ENCODE assay signal across 22 cellular contexts in genomic region chr12:60112063-60112462, GRCh38.
DNase-seq lines count a peak whose midpoint lies in the region; ATAC-seq, FAIRE-seq and TF ChIP-seq lines count a peak whose summit lies in the region.
"Had no signal": no experiment of that assay in that cellular context is flagged by ENCODE, and none has a peak within 500 bp of the region (broad histone marks: within the 10 kb centered on the region; RNA-seq: fewer than 3 reads in every experiment).

No MANE protein-coding gene starts in this region.

- H3K4me3 ChIP-seq in mammary epithelial cell (replicated peaks in 1 of 3; ENCODE audit: insufficient read depth in 1 of 3, low read depth in 2 of 3, low read length in 3 of 3) (no peak overlapping the region), breast epithelium (no peak overlapping the region), IMR-90 (ENCODE audit: insufficient read depth, low read depth, low read length) (no peak overlapping the region), H1 (ENCODE audit: extremely low read depth in 1 of 4, insufficient read depth in 2 of 4, low read depth in 3 of 4, low read length in 4 of 4) (no peak overlapping the region)
- H3K4me3 ChIP-seq: A549; BLaER1 treated with 17β-estradiol and CSF1 and Interleukin-3, amounts not matched to agents 10 nM and 100 nM had no signal

- H3K9me3 ChIP-seq in mammary epithelial cell (replicated peaks; ENCODE audit: insufficient read depth, low read length), result no peaks in the 10 kb centered on the region
- H3K9me3 ChIP-seq in breast epithelium, result no peaks in the 10 kb centered on the region
- H3K9me3 ChIP-seq in IMR-90 (ENCODE audit: control insufficient read depth, insufficient read depth, low read length), result peaks cover 4% of the 10 kb centered on the region; the same call in 1 of the 2 replicates
- 0 out of 4 replicates have a peak, but pooled peaks cover 0 to 4% of the 10 kb centered on the region in 2 experiments for H3K9me3 ChIP-seq in H1 (ENCODE audit: insufficient read depth in 2 of 2, low read depth in 1 of 2, low read length in 1 of 2)
- H3K9me3 ChIP-seq: A549; BLaER1 treated with 17β-estradiol and CSF1 and Interleukin-3, amounts not matched to agents 10 nM and 100 nM; Caco-2 had no signal

- no peak for TF ChIP-seq RAD21 in IMR-90 (IDR thresholded peaks at IDR 0.05; ENCODE audit: low read length)
- TF ChIP-seq RAD21 in H1 (IDR thresholded peaks at IDR 0.05 in 1 of 2, conservative IDR thresholded peaks at IDR 0.05 in 1 of 2; ENCODE audit: low read depth in 2 of 2, low read length in 2 of 2), result no peak

- H2AFZ ChIP-seq in mammary epithelial cell (ENCODE audit: low read depth, low read length) (peak overlapping the region; percentile 11), IMR-90 (replicated peaks; ENCODE audit: low read length, poor library complexity) (no peak overlapping the region), H1 (ENCODE audit: low read length) (no peak overlapping the region)

- no peak overlapping the region for H2BK5ac ChIP-seq in IMR-90 (ENCODE audit: low read depth, low read length, poor library complexity, severe bottlenecking)
- H2BK5ac ChIP-seq in H1 (ENCODE audit: low read depth, low read length), result no peak overlapping the region

- no peak for FAIRE-seq in H1 (lab: Jason Lieb, UNC)
- FAIRE-seq: A549, D721Med, G401.6, GM12891, GM19239 had no signal

- no peak overlapping the region for H3K18ac ChIP-seq in IMR-90 (ENCODE audit: low read depth, low read length)
- H3K18ac ChIP-seq in H1 (ENCODE audit: extremely low read depth, low read length), result no peak overlapping the region

- no peaks in the 10 kb centered on the region for H3K23me2 ChIP-seq in H1 (ENCODE audit: low read depth, low read length)

- TF ChIP-seq CTCF in mammary epithelial cell (conservative IDR thresholded peaks at IDR 0.05 in 1 of 2, IDR thresholded peaks at IDR 0.05 in 1 of 2; ENCODE audit: extremely low read depth in 1 of 2, insufficient read depth in 1 of 2, low read depth in 1 of 2, low read length in 2 of 2), result no peak
- no peak for TF ChIP-seq CTCF in breast epithelium (IDR thresholded peaks at IDR 0.05)
- TF ChIP-seq CTCF in 22Rv1 (IDR thresholded peaks at IDR 0.05), result no peak
- no peak for TF ChIP-seq CTCF in IMR-90 (conservative IDR thresholded peaks at IDR 0.05; ENCODE audit: low read depth, low read length)
- TF ChIP-seq CTCF in H1 (IDR thresholded peaks at IDR 0.05; ENCODE audit: control extremely low read depth in 1 of 3, insufficient read depth in 1 of 3, low read depth in 1 of 3, low read length in 3 of 3), result no peak

- H4K5ac ChIP-seq in IMR-90 (ENCODE audit: low read depth, low read length) (no peak overlapping the region), H1 (ENCODE audit: insufficient read length, low read depth, low read length) (no peak overlapping the region)

- H3K4me1 ChIP-seq in mammary epithelial cell (ENCODE audit: insufficient read depth, low read length) (no peaks in the 10 kb centered on the region), breast epithelium (no peaks in the 10 kb centered on the region), IMR-90 (ENCODE audit: control insufficient read depth, insufficient read depth, low read length) (no peaks in the 10 kb centered on the region), H1 (replicated peaks in 1 of 4; ENCODE audit: control insufficient read depth in 3 of 4, insufficient read depth in 4 of 4, low read length in 3 of 4) (no peaks in the 10 kb centered on the region)
- H3K4me1 ChIP-seq: A549, Caco-2 had no signal

- H3K79me1 ChIP-seq in IMR-90 (ENCODE audit: low read depth in 1 of 2, low read length in 2 of 2), result no peaks in the 10 kb centered on the region
- H3K79me1 ChIP-seq in H1 (ENCODE audit: low read depth, low read length), result no peaks in the 10 kb centered on the region

- no peak overlapping the region for H3K27ac ChIP-seq in mammary epithelial cell (ENCODE audit: insufficient read depth, low read depth, low read length)
- H3K27ac ChIP-seq in breast epithelium, result no peak overlapping the region
- peak overlapping the region; percentile 64; the same call in 1 of the 2 replicates for H3K27ac ChIP-seq in 22Rv1
- no peak overlapping the region for H3K27ac ChIP-seq in IMR-90 (ENCODE audit: insufficient read depth, low read length)
- H3K27ac ChIP-seq in H1 (ENCODE audit: low read depth, low read length), result no peak overlapping the region
- H3K27ac ChIP-seq: A549; BLaER1 treated with 17β-estradiol and CSF1 and Interleukin-3, amounts not matched to agents 10 nM and 100 nM; C4-2B had no signal

- H2BK120ac ChIP-seq in IMR-90 (ENCODE audit: low read depth, low read length) (no peak overlapping the region), H1 (replicated peaks; ENCODE audit: low read depth, low read length) (no peak overlapping the region)

- in situ Hi-C loops in mammary epithelial cell (cut with MboI; ENCODE audit: low sequenced_read_pairs in 2 of 2), result loop anchor here in 1 of 2 donors (25.0 kb wide), 1 partner anchor 375 kb away; no protein-coding TSS in a partner anchor
- in situ Hi-C loops in IMR-90 (cut with MboI; ENCODE audit: low sequenced_read_pairs), result loop anchor here (25.0 kb wide), 1 partner anchor 375 kb away; no protein-coding TSS in a partner anchor

- H3K36me3 ChIP-seq in mammary epithelial cell (ENCODE audit: insufficient read depth, low read length) (no peaks in the 10 kb centered on the region), breast epithelium (no peaks in the 10 kb centered on the region), IMR-90 (ENCODE audit: control insufficient read depth, insufficient read depth, low read length) (no peaks in the 10 kb centered on the region), H1 (ENCODE audit: control insufficient read depth in 2 of 4, insufficient read depth in 4 of 4, low read length in 3 of 4) (no peaks in the 10 kb centered on the region)
- H3K36me3 ChIP-seq: BLaER1 treated with 17β-estradiol and CSF1 and Interleukin-3, amounts not matched to agents 10 nM and 100 nM had no signal

- no peaks in the 10 kb centered on the region for H3K9me1 ChIP-seq in IMR-90 (ENCODE audit: insufficient read depth, low read length)

- H2BK12ac ChIP-seq in H1 (ENCODE audit: low read depth, low read length), result no peak overlapping the region

- H2BK20ac ChIP-seq in IMR-90 (ENCODE audit: low read depth, low read length) (no peak overlapping the region), H1 (ENCODE audit: low read length) (no peak overlapping the region)

- H3K79me2 ChIP-seq in mammary epithelial cell (ENCODE audit: insufficient read depth, low read length), result no peaks in the 10 kb centered on the region
- H3K79me2 ChIP-seq in H1 (ENCODE audit: control insufficient read depth in 1 of 2, insufficient read depth in 2 of 2, low read length in 2 of 2), result no peaks in the 10 kb centered on the region

- no peak overlapping the region for H3K23ac ChIP-seq in IMR-90 (ENCODE audit: low read depth, low read length)
- no peak overlapping the region for H3K23ac ChIP-seq in H1 (ENCODE audit: insufficient read length)

- 64% methylated on average over 2 of the region's 2 CpGs for WGBS in mammary epithelial cell (ENCODE audit: low coverage, missing lambda C conversion rate)
- no CpG with 5 or more reads among the region's 2 CpGs for whole genome bisulfite sequencing in IMR-90 (ENCODE audit: extremely low coverage in 2 of 2, insufficient read length in 1 of 2), 2 experiments
- WGBS in H1 (ENCODE audit: extremely low coverage in 1 of 2, insufficient coverage in 1 of 2, insufficient read length in 1 of 2, insufficient replicate concordance in 2 of 2, low coverage in 1 of 2, low lambda C conversion rate in 2 of 2, missing lambda C conversion rate in 1 of 2), 2 experiments, result 89% methylated on average over 2 of the region's 2 CpGs; no CpG with 5 or more reads in 1 of the 2 experiments

- no peak overlapping the region for H3K4ac ChIP-seq in IMR-90 (ENCODE audit: low read depth, low read length)
- no peak overlapping the region for H3K4ac ChIP-seq in H1 (replicated peaks; ENCODE audit: insufficient read length, low read depth, low read length)

- no peak overlapping the region for H2AK5ac ChIP-seq in IMR-90 (ENCODE audit: low read depth, low read length)
- no peak overlapping the region for H2AK5ac ChIP-seq in H1 (ENCODE audit: low read depth, low read length)

- H3K4me2 ChIP-seq in mammary epithelial cell (ENCODE audit: insufficient read depth, low read depth, low read length) (no peak overlapping the region), IMR-90 (ENCODE audit: low read depth, low read length) (no peak overlapping the region), H1 (ENCODE audit: insufficient read depth in 1 of 2, low read depth in 2 of 2, low read length in 2 of 2) (no peak overlapping the region)
- H3K4me2 ChIP-seq: A549 had no signal

- H3K56ac ChIP-seq in IMR-90 (ENCODE audit: extremely low read depth, insufficient read depth, low read length) (no peak overlapping the region), H1 (replicated peaks; ENCODE audit: insufficient read length, low read depth, low read length) (no peak overlapping the region)

- DNase-seq in mammary epithelial cell (no peak), breast epithelium (ENCODE audit: low spot score in 2 of 2) (no peak), IMR-90 (no peak), H1 (ENCODE audit: low read depth in 1 of 2, low spot score in 2 of 2) (no peak)
- DNase-seq: 8988T; AML-193; Caco-2; Calu3; CD4-positive, alpha-beta T cell; CD8-positive, alpha-beta T cell; DMS79 treated with DMSO at 0.1 percent for 48 hours; GF-D8 had no signal

- intact Hi-C loops in mammary epithelial cell (cut with micrococcal nuclease) (no loop called here), breast epithelium (cut with DNase I; ENCODE audit: low total_unique reads) (no loop called here), IMR-90 (cut with micrococcal nuclease) (no loop called here)

- H4K20me1 ChIP-seq in mammary epithelial cell (ENCODE audit: insufficient read depth, low read length), result no peaks in the 10 kb centered on the region
- H4K20me1 ChIP-seq in IMR-90 (ENCODE audit: insufficient read depth, low read length), result no peaks in the 10 kb centered on the region
- H4K20me1 ChIP-seq in H1 (replicated peaks in 1 of 2; ENCODE audit: control insufficient read depth in 1 of 2, insufficient read depth in 2 of 2, low read length in 2 of 2), result no peaks in the 10 kb centered on the region
- H4K20me1 ChIP-seq: BLaER1 treated with 17β-estradiol and CSF1 and Interleukin-3, amounts not matched to agents 10 nM and 100 nM had no signal

- TF ChIP-seq POLR2A in breast epithelium (IDR thresholded peaks at IDR 0.05), result no peak
- TF ChIP-seq POLR2A in IMR-90 (IDR thresholded peaks at IDR 0.05; ENCODE audit: low read depth, low read length), result no peak
- no peak for TF ChIP-seq POLR2A in H1 (IDR thresholded peaks at IDR 0.05; ENCODE audit: control extremely low read depth in 1 of 2, low read depth in 2 of 2, low read length in 2 of 2)

- H3K14ac ChIP-seq in IMR-90 (replicated peaks; ENCODE audit: low read depth, low read length) (no peak overlapping the region), H1 (ENCODE audit: insufficient read length) (no peak overlapping the region)

- POLR2A ChIA-PET in IMR-90 (lab: Charles Lee; ENCODE audit: unreplicated experiment), result no interaction called here
- POLR2A ChIA-PET in H1 (lab: Charles Lee; ENCODE audit: partially characterized antibody), result no interaction called here

- no peak overlapping the region for H2AK9ac ChIP-seq in IMR-90 (replicated peaks; ENCODE audit: low read depth, low read length, poor library complexity)

- TF ChIP-seq EP300 in H1 (IDR thresholded peaks at IDR 0.05; ENCODE audit: borderline replicate concordance in 1 of 2, low read depth in 2 of 2, low read length in 2 of 2), result no peak

- H4K91ac ChIP-seq in IMR-90 (ENCODE audit: insufficient read depth, low read depth, low read length) (no peak overlapping the region), H1 (replicated peaks; ENCODE audit: insufficient read length, low read length) (no peak overlapping the region)

- BruUV-seq in mammary epithelial cell (replicated peaks; lab: Mats Ljungman, UMichigan), result no TSS peak
- BruUV-seq in IMR-90 (replicated peaks; lab: Mats Ljungman, UMichigan), result no TSS peak

- H2BK15ac ChIP-seq in IMR-90 (ENCODE audit: low read depth, low read length) (no peak overlapping the region; the same call in 2 of the 3 replicates), H1 (ENCODE audit: low read length) (no peak overlapping the region)

- CTCF ChIA-PET in mammary epithelial cell (lab: Charles Lee; ENCODE audit: low non-redundant PET) (no interaction called here), IMR-90 (lab: Yijun Ruan, JAX) (no interaction called here), H1 (lab: Charles Lee; ENCODE audit: partially characterized antibody) (no interaction called here)

- ATAC-seq in IMR-90 (ENCODE audit: low read depth), result no peak
- no peak for ATAC-seq in HG03520 (IDR thresholded peaks at IDR 0.05; ENCODE audit: unreplicated experiment)
- no peak for ATAC-seq in HG03280 (IDR thresholded peaks at IDR 0.05; ENCODE audit: unreplicated experiment)
- ATAC-seq: A549; CD8-positive, alpha-beta T cell had no signal

- H3K27me3 ChIP-seq in mammary epithelial cell (ENCODE audit: insufficient read depth, low read length), result no peaks in the 10 kb centered on the region
- no peaks in the 10 kb centered on the region for H3K27me3 ChIP-seq in breast epithelium
- H3K27me3 ChIP-seq in IMR-90 (ENCODE audit: control insufficient read depth, insufficient read depth, low read length), result no peaks in the 10 kb centered on the region
- H3K27me3 ChIP-seq in H1 (replicated peaks in 1 of 4; ENCODE audit: control insufficient read depth in 3 of 4, extremely low read depth in 1 of 4, insufficient read depth in 3 of 4, low read length in 3 of 4), result no peaks in the 10 kb centered on the region
- H3K27me3 ChIP-seq: BLaER1 treated with 17β-estradiol and CSF1 and Interleukin-3, amounts not matched to agents 10 nM and 100 nM had no signal

- dilution Hi-C loops in mammary epithelial cell (cut with HindIII; ENCODE audit: low sequenced_read_pairs), result no loop called here
- dilution Hi-C loops in IMR-90 (cut with HindIII; ENCODE audit: low sequenced_read_pairs, unreplicated experiment), result no loop called here

- H4K8ac ChIP-seq in IMR-90 (ENCODE audit: low read depth in 2 of 2, low read length in 2 of 2) (no peak overlapping the region), H1 (ENCODE audit: extremely low read depth, insufficient read depth, low read length) (no peak overlapping the region)

- H3K9ac ChIP-seq in mammary epithelial cell (ENCODE audit: insufficient read depth, low read length) (no peak overlapping the region), IMR-90 (ENCODE audit: low read depth, low read length) (no peak overlapping the region), H1 (replicated peaks in 1 of 4; ENCODE audit: extremely low read depth in 1 of 4, low read depth in 3 of 4, low read length in 3 of 4) (no peak overlapping the region)
- H3K9ac ChIP-seq: BLaER1 treated with 17β-estradiol and CSF1 and Interleukin-3, amounts not matched to agents 10 nM and 100 nM had no signal
